13 cellular contexts compared by ENCODE assay signal in genomic region chr1:213003281-213003680, GRCh38. TPM values are rescaled to one million over a fixed set of nuclear protein-coding genes. Genes with fewer than 3 reads are reported as not detected.
DNase-seq lines count a peak whose midpoint lies in the region; ATAC-seq and TF ChIP-seq lines count a peak whose summit lies in the region.
"Had no signal": no experiment of that assay in that cellular context is flagged by ENCODE, and none has a peak within 500 bp of the region (broad histone marks: within the 10 kb centered on the region; RNA-seq: fewer than 3 reads in every experiment).

No MANE protein-coding gene starts in this region.

- TF ChIP-seq EP300 in tibial nerve (IDR thresholded peaks at IDR 0.05) = no peak

- H3K4me3 ChIP-seq in tibial nerve (no peak overlapping the region), thyroid gland (replicated peaks in 1 of 3) (no peak overlapping the region)
- H3K4me3 ChIP-seq: spleen had no signal

- H3K9me3 Mint-ChIP-seq in stimulated activated naive CD8-positive, alpha-beta T cell treated with anti-CD3 and anti-CD28 coated beads, Interleukin-15, Interleukin-2, amounts not matched to agents 100 ng/mL and 50 ng/mL, for 24 hours = no peaks in the 10 kb centered on the region

- H3K36me3 ChIP-seq in tibial nerve = peaks cover 0 to 97% (median 12%) of the 10 kb centered on the region in 3 donors
- H3K36me3 ChIP-seq in thyroid gland = peaks cover 6 to 26% of the 10 kb centered on the region in 2 donors

- H3K9me3 ChIP-seq in tibial nerve (no peaks in the 10 kb centered on the region), thyroid gland (no peaks in the 10 kb centered on the region)
- H3K9me3 ChIP-seq: spleen had no signal

- H3K4me1 ChIP-seq in tibial nerve = no peaks in the 10 kb centered on the region
- H3K4me1 ChIP-seq in thyroid gland = no peaks in the 10 kb centered on the region

- no peak overlapping the region for H3K27ac ChIP-seq in tibial nerve
- no peak overlapping the region for H3K27ac ChIP-seq in thyroid gland
- H3K27ac ChIP-seq: spleen had no signal

- no peak overlapping the region for H3K4me3 Mint-ChIP-seq in stimulated activated naive CD8-positive, alpha-beta T cell treated with anti-CD3 and anti-CD28 coated beads, Interleukin-15, Interleukin-2, amounts not matched to agents 100 ng/mL and 50 ng/mL, for 24 hours
- H3K4me3 Mint-ChIP-seq: B cell had no signal

- TF ChIP-seq POLR2A in tibial nerve (IDR thresholded peaks at IDR 0.05) = no peak
- no peak for TF ChIP-seq POLR2A in thyroid gland (IDR thresholded peaks at IDR 0.05)

- no peaks in the 10 kb centered on the region for H3K27me3 Mint-ChIP-seq in stimulated activated naive CD8-positive, alpha-beta T cell treated with anti-CD3 and anti-CD28 coated beads, Interleukin-15, Interleukin-2, amounts not matched to agents 100 ng/mL and 50 ng/mL, for 24 hours
- H3K27me3 Mint-ChIP-seq: B cell had no signal

- intact Hi-C loops in thyroid gland (cut with DNase I) = no loop called here

- 91% methylated on average over 3 of the region's 3 CpGs for WGBS in tibial nerve, 2 donors
- WGBS in thyroid gland, 2 donors = 86 to 90% methylated on average over 3 of the region's 3 CpGs

- H3K4me1 Mint-ChIP-seq in stimulated activated naive CD8-positive, alpha-beta T cell treated with anti-CD3 and anti-CD28 coated beads, Interleukin-15, Interleukin-2, amounts not matched to agents 100 ng/mL and 50 ng/mL, for 24 hours (ENCODE audit: low read depth) = peaks cover 10% of the 10 kb centered on the region
- H3K4me1 Mint-ChIP-seq: B cell had no signal

- H3K36me3 Mint-ChIP-seq in stimulated activated naive CD8-positive, alpha-beta T cell treated with anti-CD3 and anti-CD28 coated beads, Interleukin-15, Interleukin-2, amounts not matched to agents 100 ng/mL and 50 ng/mL, for 24 hours (ENCODE audit: low read depth) = peaks cover 57% of the 10 kb centered on the region

- TF ChIP-seq CTCF in tibial nerve (IDR thresholded peaks at IDR 0.05) (no peak), thyroid gland (IDR thresholded peaks at IDR 0.05) (no peak)

- H3K27ac Mint-ChIP-seq in stimulated activated naive CD8-positive, alpha-beta T cell treated with anti-CD3 and anti-CD28 coated beads, Interleukin-15, Interleukin-2, amounts not matched to agents 100 ng/mL and 50 ng/mL, for 24 hours = peak overlapping the region; percentile 71
- H3K27ac Mint-ChIP-seq: B cell had no signal

- H3K27me3 ChIP-seq in tibial nerve (no peaks in the 10 kb centered on the region), thyroid gland (no peaks in the 10 kb centered on the region)
- H3K27me3 ChIP-seq: spleen had no signal

- DNase-seq in stimulated activated naive CD8-positive, alpha-beta T cell treated with anti-CD3 and anti-CD28 coated beads, Interleukin-15, Interleukin-2, amounts not matched to agents 100 U/mL and 50 U/mL, for 24 hours = no peak
- DNase-seq in tibial nerve (ENCODE audit: low spot score in 2 of 2) = no peak
- DNase-seq in thyroid gland = no peak
- DNase-seq: cortex of kidney, DMS 273 treated with DMSO at 0.1 percent for 48 hours, NCI-H1694, OCI-M1, spleen had no signal

- no peak for ATAC-seq in stimulated activated naive CD8-positive, alpha-beta T cell treated with anti-CD3 and anti-CD28 coated beads, Interleukin-15, Interleukin-2, amounts not matched to agents 100 U/mL and 50 U/mL, for 24 hours
- ATAC-seq in GM21737 (IDR thresholded peaks at IDR 0.05; ENCODE audit: unreplicated experiment) (peak; percentile 59), HG03565 (IDR thresholded peaks at IDR 0.05; ENCODE audit: unreplicated experiment) (peak; percentile 75), HG03280 (IDR thresholded peaks at IDR 0.05; ENCODE audit: unreplicated experiment) (no peak)

RNA-seq across cellular contexts. Expression of gene ANGEL2, which starts 12.4 kb away (rescaled TPM):
- 10 to 100 TPM; 52.2 to 74.5 (median 68.8) TPM for total RNA-seq in tibial nerve
- total RNA-seq in thyroid gland = 10 to 100 TPM; 46.7 to 77.8 (median 65.7) TPM

RNA-seq across cellular contexts. Expression of gene RPS6KC1, which starts 47.8 kb away (rescaled TPM):
- total RNA-seq in tibial nerve (10 to 100 TPM; 22.9 to 30.1 (median 26.7) TPM), thyroid gland (10 to 100 TPM; 20.3 to 29.9 (median 22.1) TPM)

RNA-seq across cellular contexts. Expression of gene VASH2, which starts 52.9 kb away (rescaled TPM):
- under 1 TPM; under 0.01 to 0.63 (median 0.35) TPM for total RNA-seq in tibial nerve
- total RNA-seq in thyroid gland = 1 to 10 TPM in 2 of 4 donors, under 1 TPM in 2; 0.24 to 2.0 (median 1.1) TPM
- total RNA-seq: B cell had no signal

Comparison
In these comparisons a context has a peak if more than half of its experiments do, and no peak if none do; other contexts are left out.
1. ATAC-seq: peak in GM21737 (single experiment) and HG03565 (single experiment); none in stimulated activated naive CD8-positive, alpha-beta T cell treated with anti-CD3 and anti-CD28 coated beads, Interleukin-15, Interleukin-2, amounts not matched to agents 100 U/mL and 50 U/mL, for 24 hours (single experiment) and HG03280 (single experiment).